ENCODE assay signal across 14 cellular contexts in genomic region chr5:87825583-87825982, GRCh38.
"Had no signal": no experiment of that assay in that cellular context is flagged by ENCODE, and none has a peak within 500 bp of the region (broad histone marks: within the 10 kb centered on the region; RNA-seq: fewer than 3 reads in every experiment).

No MANE protein-coding gene starts in this region.

- H3K4me3 ChIP-seq: esophagus muscularis mucosa, left ventricle myocardium inferior, ovary, sigmoid colon, upper lobe of right lung had no signal

- H3K4me1 ChIP-seq: esophagus muscularis mucosa, left ventricle myocardium inferior, sigmoid colon, upper lobe of right lung had no signal

- DNase-seq: activated CD4-positive, alpha-beta T cell treated with anti-CD3 and anti-CD28 coated beads, Interleukin-2, amount 50 U/mL, for 1 hour; activated effector memory CD4-positive, alpha-beta T cell treated with Interleukin-2 at 50 U/mL for 16 hours; activated T-cell treated with anti-CD3 and anti-CD28 coated beads, Interleukin-2, amount 50 U/mL, for 24 hours; amniotic stem cell; islet precursor cell; left ventricle myocardium inferior; nephron progenitor cell; ovary; sigmoid colon; stimulated activated CD4-positive, alpha-beta T cell treated with anti-CD3 and anti-CD28 coated beads, Interleukin-2, amount 100 ng/mL, for 24 hours; stimulated activated naive CD4-positive, alpha-beta T cell; T-helper 2 cell; upper lobe of right lung had no signal

- H3K9me3 ChIP-seq: esophagus muscularis mucosa, left ventricle myocardium inferior, ovary, sigmoid colon, upper lobe of right lung had no signal

- H3K27me3 ChIP-seq: esophagus muscularis mucosa, ovary, sigmoid colon, upper lobe of right lung had no signal

- H3K36me3 ChIP-seq: esophagus muscularis mucosa, left ventricle myocardium inferior, ovary, sigmoid colon, upper lobe of right lung had no signal
